13 cellular contexts compared by ENCODE assay signal in the genomic region with DNA sequence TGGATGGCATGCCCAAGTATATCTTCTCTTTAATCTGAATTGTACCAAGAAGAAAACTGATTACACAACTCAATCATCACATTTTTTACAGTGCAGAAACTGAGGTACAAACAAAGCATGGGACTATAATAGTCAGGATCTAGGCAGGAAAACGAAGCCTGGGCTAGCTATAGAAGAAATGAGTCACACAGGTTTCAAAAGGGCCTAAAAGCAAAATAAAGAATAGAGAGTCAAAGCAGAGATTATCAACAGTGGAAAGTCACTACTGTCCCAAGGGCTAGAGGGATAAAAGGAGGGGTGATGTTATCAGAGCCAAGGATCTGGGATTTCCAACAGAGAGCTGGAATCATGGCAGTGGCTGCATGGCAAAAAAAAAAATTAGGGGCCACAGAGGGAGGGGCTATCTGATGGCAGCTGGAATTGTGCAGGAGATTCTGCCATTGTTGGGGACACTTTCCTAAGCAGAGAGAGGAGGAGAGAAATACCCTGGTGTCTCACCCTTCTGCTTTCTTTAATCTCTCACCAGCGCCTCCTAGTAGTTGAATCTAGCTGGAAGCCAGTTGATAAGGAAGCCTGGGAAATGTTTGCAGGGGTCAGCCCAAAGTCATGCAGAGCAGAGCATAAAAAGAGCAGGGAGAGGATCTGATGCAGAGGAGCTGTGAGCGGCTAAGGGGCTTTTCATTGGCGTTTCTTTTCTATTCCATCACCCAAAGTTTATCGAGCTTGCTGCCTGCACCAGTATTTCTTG.
"Had no signal": no experiment of that assay in that cellular context is flagged by ENCODE, and none has a peak within 500 bp of the region (broad histone marks: within the 10 kb centered on the region; RNA-seq: fewer than 3 reads in every experiment).

No MANE protein-coding gene starts in this region.

- H3K4me3 Mint-ChIP-seq: activated B cell treated with CpG ODN at 0.5 μM for 24 hours; activated CD4-positive, alpha-beta T cell treated with anti-CD3 and anti-CD28 coated beads, Interleukin-2, amount 10 ng/mL, durations not matched to agents 24 days and 14 days; activated T-helper 1 cell treated with anti-CD3 and anti-CD28 coated beads, Interleukin-12 subunit alpha, Interleukin-12 subunit beta, Interleukin-2, Interleukin-4 antibody, amounts not matched to agents 30 ng/mL and 10 ng/mL and 1 ng/mL, durations not matched to agents 14 hours and 24 hours and 36 hours; naive thymus-derived CD8-positive, alpha-beta T cell; T-cell had no signal

- H3K4me1 Mint-ChIP-seq: activated B cell treated with CpG ODN at 0.5 μM for 24 hours; activated CD4-positive, alpha-beta T cell treated with anti-CD3 and anti-CD28 coated beads, Interleukin-2, amount 10 ng/mL, durations not matched to agents 24 days and 14 days; naive thymus-derived CD8-positive, alpha-beta T cell; T-cell had no signal

- H3K9me3 Mint-ChIP-seq: activated B cell treated with CpG ODN at 0.5 μM for 24 hours had no signal

- H3K27me3 Mint-ChIP-seq: activated B cell treated with CpG ODN at 0.5 μM for 24 hours; activated CD4-positive, alpha-beta T cell treated with anti-CD3 and anti-CD28 coated beads, Interleukin-2, amount 10 ng/mL, durations not matched to agents 24 days and 14 days; T-cell had no signal

- H3K36me3 ChIP-seq: gastrocnemius medialis, right atrium auricular region, tibial nerve, vagina had no signal

- H3K36me3 Mint-ChIP-seq: naive thymus-derived CD8-positive, alpha-beta T cell; T-cell had no signal

- DNase-seq: activated B cell treated with CpG ODN at 0.5 μM for 24 hours; activated CD4-positive, alpha-beta T cell treated with anti-CD3 and anti-CD28 coated beads, Interleukin-2, amount 10 ng/mL, durations not matched to agents 24 days and 14 days; activated naive CD4-positive, alpha-beta T cell treated with Interleukin-2 at 50 U/mL for 16 hours; gastrocnemius medialis; mucosa of descending colon; naive thymus-derived CD8-positive, alpha-beta T cell; posterior cingulate gyrus; small intestine; T-cell had no signal

- H3K4me3 ChIP-seq: gastrocnemius medialis, mucosa of descending colon, right atrium auricular region, tibial nerve, vagina had no signal

- H3K27ac Mint-ChIP-seq: activated B cell treated with CpG ODN at 0.5 μM for 24 hours; activated CD4-positive, alpha-beta T cell treated with anti-CD3 and anti-CD28 coated beads, Interleukin-2, amount 10 ng/mL, durations not matched to agents 24 days and 14 days; activated T-helper 1 cell treated with anti-CD3 and anti-CD28 coated beads, Interleukin-12 subunit alpha, Interleukin-12 subunit beta, Interleukin-2, Interleukin-4 antibody, amounts not matched to agents 30 ng/mL and 10 ng/mL and 1 ng/mL, durations not matched to agents 14 hours and 24 hours and 36 hours; T-cell had no signal

- H3K27me3 ChIP-seq: gastrocnemius medialis, right atrium auricular region, tibial nerve, vagina had no signal

- ATAC-seq: gastrocnemius medialis; mucosa of descending colon; naive thymus-derived CD8-positive, alpha-beta T cell; T-cell had no signal
